In genomic region chr17:37521821-37522220, GRCh38 we compare ENCODE assay signal across 14 cellular contexts.
"Had no signal": no experiment of that assay in that cellular context is flagged by ENCODE, and none has a peak within 500 bp of the region (broad histone marks: within the 10 kb centered on the region; RNA-seq: fewer than 3 reads in every experiment).

No MANE protein-coding gene starts in this region.

- H3K27me3 ChIP-seq: body of pancreas, sigmoid colon had no signal

- DNase-seq: activated CD4-positive, alpha-beta T cell treated with anti-CD3 and anti-CD28 coated beads, Interleukin-2, amount 10 ng/mL, durations not matched to agents 7 days and 5 days; activated T-cell treated with anti-CD3 and anti-CD28 coated beads, Interleukin-2, amount 50 U/mL, for 48 hours; body of pancreas; dermis blood vessel endothelial cell; mucosa of descending colon; sigmoid colon; SK-N-SH; stimulated activated CD4-positive, alpha-beta T cell treated with anti-CD3 and anti-CD28 coated beads, Interleukin-12 subunit alpha, Interleukin-12 subunit beta, amount 100 ng/mL, for 4 hours; stimulated activated naive CD4-positive, alpha-beta T cell treated with Interleukin-2 at 50 U/mL for 16 hours; T-helper 1 cell; trophoblast cell had no signal

- H3K4me3 Mint-ChIP-seq: activated CD4-positive, alpha-beta T cell treated with anti-CD3 and anti-CD28 coated beads, Interleukin-2, amount 10 ng/mL, durations not matched to agents 7 days and 5 days; natural killer cell treated with Interleukin-12 subunit alpha and Interleukin-12 subunit beta and Interleukin-15 and Interleukin-18, amount 100 ng/mL, for 72 hours had no signal

- H3K27ac Mint-ChIP-seq: activated CD4-positive, alpha-beta T cell treated with anti-CD3 and anti-CD28 coated beads, Interleukin-2, amount 10 ng/mL, durations not matched to agents 7 days and 5 days; natural killer cell treated with Interleukin-12 subunit alpha and Interleukin-12 subunit beta and Interleukin-15 and Interleukin-18, amount 100 ng/mL, for 72 hours had no signal

- ATAC-seq: body of pancreas; mucosa of descending colon; natural killer cell treated with Interleukin-12 subunit alpha and Interleukin-12 subunit beta and Interleukin-15 and Interleukin-18, amount 100 ng/mL, for 72 hours had no signal

- H3K4me1 ChIP-seq: body of pancreas, prostate gland, sigmoid colon had no signal

- H3K9me3 Mint-ChIP-seq: activated CD4-positive, alpha-beta T cell treated with anti-CD3 and anti-CD28 coated beads, Interleukin-2, amount 10 ng/mL, durations not matched to agents 7 days and 5 days; natural killer cell treated with Interleukin-12 subunit alpha and Interleukin-12 subunit beta and Interleukin-15 and Interleukin-18, amount 100 ng/mL, for 72 hours had no signal

- H3K27me3 Mint-ChIP-seq: activated CD4-positive, alpha-beta T cell treated with anti-CD3 and anti-CD28 coated beads, Interleukin-2, amount 10 ng/mL, durations not matched to agents 7 days and 5 days; natural killer cell treated with Interleukin-12 subunit alpha and Interleukin-12 subunit beta and Interleukin-15 and Interleukin-18, amount 100 ng/mL, for 72 hours had no signal

- H3K36me3 ChIP-seq: prostate gland had no signal

- H3K4me3 ChIP-seq: body of pancreas, lung, mucosa of descending colon, prostate gland, sigmoid colon had no signal

- H3K9me3 ChIP-seq: body of pancreas, mucosa of descending colon, prostate gland, sigmoid colon, SK-N-SH had no signal

- H3K27ac ChIP-seq: body of pancreas, prostate gland, sigmoid colon had no signal

- H3K9ac ChIP-seq: SK-N-SH had no signal
